Comparison of ENCODE assay signal across 9 cellular contexts in the genomic region with DNA sequence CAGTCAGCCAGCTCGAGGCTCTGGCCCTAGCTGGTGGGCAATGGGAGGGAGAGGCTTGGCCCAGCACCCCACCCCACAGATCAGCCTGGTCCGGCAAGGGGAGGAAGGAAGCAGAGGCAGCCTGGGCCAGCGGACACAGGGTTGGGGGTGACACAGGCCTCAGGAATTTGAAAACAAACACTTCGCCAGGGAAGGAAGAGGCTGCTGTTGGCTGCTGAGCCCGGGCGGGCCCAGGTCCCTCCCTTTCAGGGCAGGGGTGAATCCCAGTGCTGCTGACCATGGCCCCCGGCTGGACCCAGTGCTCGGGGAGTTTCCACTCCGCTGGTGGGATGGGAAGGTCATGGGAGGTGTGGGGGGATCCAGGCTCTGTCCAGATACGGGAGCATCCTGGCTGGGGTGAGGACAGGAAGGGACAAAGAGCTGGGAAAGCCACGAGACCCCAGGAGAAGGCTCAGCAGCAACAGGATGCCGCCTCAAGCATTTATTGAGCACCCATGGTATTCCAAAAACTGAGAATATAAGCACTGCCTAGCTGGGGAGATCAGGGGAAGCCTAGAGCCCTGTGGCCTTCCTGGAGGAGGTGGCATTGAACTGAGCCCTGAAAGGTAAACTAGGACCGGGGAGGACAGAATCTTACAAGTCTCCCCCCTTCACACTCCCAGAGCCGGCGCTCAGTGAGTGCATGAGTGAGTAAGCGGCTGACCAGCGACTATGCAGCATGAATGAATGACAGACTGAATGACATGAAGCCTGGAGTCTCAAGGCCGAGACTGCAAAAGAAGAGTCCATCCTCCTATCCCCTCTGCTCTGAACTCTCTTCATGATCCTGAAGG. TPM values are rescaled to one million over a fixed set of nuclear protein-coding genes. Genes with fewer than 3 reads are reported as not detected.
DNase-seq lines count a peak whose midpoint lies in the region; ATAC-seq and TF ChIP-seq lines count a peak whose summit lies in the region.
"Had no signal": no experiment of that assay in that cellular context is flagged by ENCODE, and none has a peak within 500 bp of the region (broad histone marks: within the 10 kb centered on the region; RNA-seq: fewer than 3 reads in every experiment).

No MANE protein-coding gene starts in this region.

- no peak overlapping the region for H3K4me3 ChIP-seq in body of pancreas
- H3K4me3 ChIP-seq in skin epidermis, result no peak overlapping the region
- no peak overlapping the region for H3K4me3 ChIP-seq in dorsolateral prefrontal cortex

- 74% methylated on average over 13 to 18 of the region's 18 CpGs for WGBS in body of pancreas, 2 donors

- no peaks in the 10 kb centered on the region for H3K9me3 ChIP-seq in body of pancreas

- no peak for TF ChIP-seq CTCF in body of pancreas (IDR thresholded peaks at IDR 0.05)
- no peak for TF ChIP-seq CTCF in dorsolateral prefrontal cortex (IDR thresholded peaks at IDR 0.05 in 54 of 56, conservative IDR thresholded peaks at IDR 0.05 in 2 of 56; ENCODE audit: low read depth in 1 of 56, partially characterized antibody in 56 of 56)

- no peak overlapping the region for H3K27ac Mint-ChIP-seq in naive thymus-derived CD8-positive, alpha-beta T cell
- H3K27ac Mint-ChIP-seq: activated B cell treated with CpG ODN at 0.5 μM for 24 hours had no signal

- no peaks in the 10 kb centered on the region for H3K27me3 Mint-ChIP-seq in naive thymus-derived CD8-positive, alpha-beta T cell

- DNase-seq in HCEC 1CT, result peak; percentile 95
- DNase-seq in body of pancreas, result peak; percentile 63 to 82 (median 74)
- DNase-seq in iPS-NIHi11 (ENCODE audit: low spot score), result peak; percentile 83
- no peak for DNase-seq in dorsolateral prefrontal cortex
- no peak for DNase-seq in naive thymus-derived CD8-positive, alpha-beta T cell
- no peak for DNase-seq in NCI-H69 (lab: John Stamatoyannopoulos, UW)
- DNase-seq: activated B cell treated with CpG ODN at 0.5 μM for 24 hours had no signal

- H3K4me1 Mint-ChIP-seq in naive thymus-derived CD8-positive, alpha-beta T cell, result no peaks in the 10 kb centered on the region
- H3K4me1 Mint-ChIP-seq: activated B cell treated with CpG ODN at 0.5 μM for 24 hours had no signal

- H3K4me3 Mint-ChIP-seq in naive thymus-derived CD8-positive, alpha-beta T cell, result no peak overlapping the region
- H3K4me3 Mint-ChIP-seq: activated B cell treated with CpG ODN at 0.5 μM for 24 hours had no signal

- H3K9me3 Mint-ChIP-seq in naive thymus-derived CD8-positive, alpha-beta T cell, result no peaks in the 10 kb centered on the region
- H3K9me3 Mint-ChIP-seq: activated B cell treated with CpG ODN at 0.5 μM for 24 hours had no signal

- POLR2A ChIA-PET in naive thymus-derived CD8-positive, alpha-beta T cell (lab: Charles Lee), result no interaction called here

- H3K27ac ChIP-seq in body of pancreas (peak overlapping the region; percentile 62 to 89 (median 82)), skin epidermis (peak overlapping the region in 19 of 21 experiments; percentile 11 to 91 (median 71)), dorsolateral prefrontal cortex (peak overlapping the region in 25 of 59 donors; percentile 8 to 83 (median 50))

- ATAC-seq in body of pancreas (peak; percentile 90), HG03196 (IDR thresholded peaks at IDR 0.05; ENCODE audit: unreplicated experiment) (no peak)
- no peak for ATAC-seq in naive thymus-derived CD8-positive, alpha-beta T cell

- H3K27me3 ChIP-seq in body of pancreas (no peaks in the 10 kb centered on the region), dorsolateral prefrontal cortex (no peaks in the 10 kb centered on the region)

- peaks cover 37% of the 10 kb centered on the region for H3K4me1 ChIP-seq in body of pancreas

- H3K36me3 Mint-ChIP-seq in naive thymus-derived CD8-positive, alpha-beta T cell, result no peaks in the 10 kb centered on the region

- H3K36me3 ChIP-seq in body of pancreas (replicated peaks in 1 of 2; ENCODE audit: insufficient read depth in 1 of 2, low read depth in 2 of 2), result no peaks in the 10 kb centered on the region

- TF ChIP-seq POLR2A in body of pancreas (IDR thresholded peaks at IDR 0.05), result peak; percentile 18 to 67 (median 57)

- intact Hi-C loops in body of pancreas (cut with DNase I), result no loop called here
- intact Hi-C loops in dorsolateral prefrontal cortex (cut with DNase I), result loop anchor here in 1 of 2 donors (10.0 kb wide), 1 partner anchor 177 kb away; a partner anchor contains a TSS

RNA-seq across cellular contexts. Expression of a gene that starts 26.2 kb away (rescaled TPM):
- total RNA-seq in body of pancreas, result 10 to 100 TPM; 19.5 to 26.7 TPM
- total RNA-seq in dorsolateral prefrontal cortex, result 10 to 100 TPM in 5 of 120 experiments, 1 to 10 TPM in 115; 1.4 to 14.6 (median 4.4) TPM
- total RNA-seq in naive thymus-derived CD8-positive, alpha-beta T cell, result not detected
- polyA plus RNA-seq in naive thymus-derived CD8-positive, alpha-beta T cell, result not detected
- total RNA-seq: activated B cell treated with CpG ODN at 0.5 μM for 24 hours had no signal

RNA-seq across cellular contexts. Expression of a gene that starts 30.3 kb away (rescaled TPM):
- total RNA-seq in body of pancreas, result 10 to 100 TPM; 15.3 to 31.3 TPM
- 1 to 10 TPM in 92 of 120 experiments, under 1 TPM in 28; 0.25 to 6.1 (median 1.6) TPM for total RNA-seq in dorsolateral prefrontal cortex
- 10 to 100 TPM; 11.9 to 12.7 TPM for total RNA-seq in naive thymus-derived CD8-positive, alpha-beta T cell
- polyA plus RNA-seq in naive thymus-derived CD8-positive, alpha-beta T cell, result 1 to 10 TPM; 6.4 to 8.9 (median 7.7) TPM

RNA-seq across cellular contexts. Expression of a gene that starts 54.9 kb away (rescaled TPM):
- total RNA-seq in body of pancreas (1 to 10 TPM; 3.6 TPM), dorsolateral prefrontal cortex (10 to 100 TPM in 117 of 120 experiments, 1 to 10 TPM in 3; 8.3 to 46.2 (median 18.1) TPM)
- total RNA-seq in naive thymus-derived CD8-positive, alpha-beta T cell, result 1 to 10 TPM; 8.8 to 9.6 TPM
- 1 to 10 TPM; 1.7 to 2.9 (median 2.7) TPM for polyA plus RNA-seq in naive thymus-derived CD8-positive, alpha-beta T cell

Comparison
In these comparisons a context has a peak if more than half of its experiments do, and no peak if none do; other contexts are left out.
1. DNase-seq: peak in HCEC 1CT (single experiment), body of pancreas (4 of 4) and iPS-NIHi11 (single experiment); none in dorsolateral prefrontal cortex (0 of 10), naive thymus-derived CD8-positive, alpha-beta T cell (0 of 10) and NCI-H69 (single experiment).